Comparison of ENCODE assay signal across 21 cellular contexts in the genomic region with DNA sequence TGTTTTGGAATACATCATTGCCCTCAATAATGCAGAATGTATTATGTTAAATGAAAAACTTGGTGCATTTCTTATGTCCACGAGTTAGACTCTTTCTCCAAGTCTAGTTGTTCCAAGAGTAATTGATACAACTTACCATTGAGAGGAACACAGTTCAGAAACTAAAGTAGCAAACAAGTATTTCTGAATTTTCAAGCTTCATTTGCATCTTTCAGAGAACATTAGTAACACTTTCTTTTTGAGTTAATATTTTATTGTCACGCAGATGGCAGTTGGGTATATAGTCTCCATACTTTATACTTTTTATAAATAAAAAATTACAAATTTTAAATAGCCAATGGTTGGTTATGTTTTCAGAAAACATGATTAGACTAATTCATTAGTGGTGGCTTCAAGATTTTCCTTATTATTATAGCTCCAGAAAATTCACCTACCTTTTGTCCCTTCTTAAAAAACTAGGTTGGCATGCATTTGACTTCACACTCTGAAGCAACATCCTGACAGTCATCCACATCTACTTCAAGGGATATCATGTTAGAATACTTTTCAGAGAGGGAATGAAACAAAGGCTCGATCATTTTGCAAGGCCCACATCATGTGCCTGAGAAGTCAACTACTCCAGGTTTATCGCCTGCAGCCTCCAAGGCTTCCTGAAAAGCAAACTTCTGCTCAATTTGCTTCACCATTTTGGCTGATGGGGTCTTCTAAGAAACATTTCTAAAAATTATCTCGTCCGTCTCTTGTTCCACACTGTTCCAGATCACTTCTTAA. TPM values are rescaled to one million over a fixed set of nuclear protein-coding genes. Genes with fewer than 3 reads are reported as not detected.
A peak's percentile ranks its signal among the peaks of the same experiment; 100 is the strongest.
DNase-seq lines count a peak whose midpoint lies in the region; ATAC-seq, FAIRE-seq and TF ChIP-seq lines count a peak whose summit lies in the region.
"Had no signal": no experiment of that assay in that cellular context is flagged by ENCODE, and none has a peak within 500 bp of the region (broad histone marks: within the 10 kb centered on the region; RNA-seq: fewer than 3 reads in every experiment).

No MANE protein-coding gene starts in this region.

- H3K9me3 ChIP-seq in SJSA1 (replicated peaks) (no peaks in the 10 kb centered on the region), endothelial cell of umbilical vein (replicated peaks; ENCODE audit: control insufficient read depth, insufficient read depth, low read length) (no peaks in the 10 kb centered on the region)
- H3K9me3 ChIP-seq: neutrophil, testis had no signal

- peak; percentile 38 for ATAC-seq in GM18868 (IDR thresholded peaks at IDR 0.05; ENCODE audit: unreplicated experiment)
- ATAC-seq: left ventricle myocardium superior had no signal

- TF ChIP-seq POLR2A in endothelial cell of umbilical vein (IDR thresholded peaks at IDR 0.05; ENCODE audit: low read depth, low read length), result no peak

- H4K20me1 ChIP-seq in endothelial cell of umbilical vein (replicated peaks; ENCODE audit: control insufficient read depth, extremely low read depth, insufficient read depth, low read length), result no peaks in the 10 kb centered on the region

- H3K79me2 ChIP-seq in ACC112 (ENCODE audit: control insufficient read depth, insufficient read depth, low read length, unreplicated experiment) (no peaks in the 10 kb centered on the region), endothelial cell of umbilical vein (ENCODE audit: control insufficient read depth, insufficient read depth, low read length) (no peaks in the 10 kb centered on the region)

- FAIRE-seq in endothelial cell of umbilical vein (lab: Jason Lieb, UNC), result no peak

- no TSS peak for BruUV-seq in endothelial cell of umbilical vein (replicated peaks; lab: Mats Ljungman, UMichigan)

- CTCF ChIA-PET in endothelial cell of umbilical vein (lab: Charles Lee), result interaction anchor here (1.1 kb wide), 1 partner anchor 10 kb away, joined by 3 read pairs; no protein-coding TSS in a partner anchor

- H3K4me1 ChIP-seq in ACC112 (ENCODE audit: control insufficient read depth, insufficient read depth, low read length, unreplicated experiment) (peaks cover 15% of the 10 kb centered on the region), SJSA1 (replicated peaks) (peaks cover 66% of the 10 kb centered on the region), endothelial cell of umbilical vein (ENCODE audit: control insufficient read depth, extremely low read depth, insufficient read depth, low read length) (peaks cover 11% of the 10 kb centered on the region)
- H3K4me1 ChIP-seq: testis had no signal

- no peak overlapping the region for H3K9ac ChIP-seq in endothelial cell of umbilical vein (replicated peaks; ENCODE audit: extremely low read depth, insufficient read depth, low read length)
- H3K9ac ChIP-seq: KMS-11 had no signal

- no peak for DNase-seq in SJSA1 (ENCODE audit: low read depth in 1 of 2, low spot score in 2 of 2)
- DNase-seq in endothelial cell of umbilical vein (ENCODE audit: low read depth, low spot score), result no peak
- no peak for DNase-seq in effector CD8-positive, alpha-beta T cell (lab: John Stamatoyannopoulos, UW)
- DNase-seq in hypothalamus (lab: John Stamatoyannopoulos, UW), result no peak
- DNase-seq in LoVo (ENCODE audit: low spot score), result no peak
- no peak for DNase-seq in NCI-H1105 (lab: John Stamatoyannopoulos, UW)
- DNase-seq: ACHN; activated naive CD4-positive, alpha-beta T cell treated with anti-CD3 and anti-CD28 coated beads for 36 hours; DMS53; endodermal cell; head of caudate nucleus; immature natural killer cell; left ventricle myocardium superior; NCI-H1092; NCI-H2029 treated with DMSO at 0.1 percent for 48 hours; NCI-H446 treated with DMSO at 0.1 percent for 48 hours; testis had no signal

- intact Hi-C loops in endothelial cell of umbilical vein (cut with micrococcal nuclease), result no loop called here

- dilution Hi-C loops in endothelial cell of umbilical vein (cut with MboI; ENCODE audit: extremely low pct_ligation_motif_present, low sequenced_read_pairs), result no loop called here

- no peak overlapping the region for H3K4me2 ChIP-seq in endothelial cell of umbilical vein (ENCODE audit: insufficient read depth, low read length)
- H3K4me2 ChIP-seq: KMS-11 had no signal

- H3K36me3 ChIP-seq in ACC112 (ENCODE audit: insufficient read depth, low read length) (no peaks in the 10 kb centered on the region), SJSA1 (no peaks in the 10 kb centered on the region), endothelial cell of umbilical vein (ENCODE audit: control insufficient read depth in 2 of 2, extremely low read depth in 1 of 2, insufficient read depth in 2 of 2, low read length in 2 of 2) (no peaks in the 10 kb centered on the region)
- H3K36me3 ChIP-seq: neutrophil had no signal

- no peak overlapping the region for H3K4me3 ChIP-seq in ACC112 (ENCODE audit: low read depth, low read length)
- no peak overlapping the region for H3K4me3 ChIP-seq in SJSA1
- no peak overlapping the region for H3K4me3 ChIP-seq in endothelial cell of umbilical vein (replicated peaks in 1 of 3; ENCODE audit: insufficient read depth in 1 of 3, low read depth in 1 of 3, low read length in 3 of 3)
- H3K4me3 ChIP-seq: testis had no signal

- H2AFZ ChIP-seq in ACC112 (ENCODE audit: low read length, unreplicated experiment), result no peak overlapping the region
- H2AFZ ChIP-seq in endothelial cell of umbilical vein (ENCODE audit: low read depth, low read length), result no peak overlapping the region

- H3K27me3 ChIP-seq in ACC112 (ENCODE audit: insufficient read depth, low read length) (no peaks in the 10 kb centered on the region), SJSA1 (replicated peaks) (no peaks in the 10 kb centered on the region), endothelial cell of umbilical vein (ENCODE audit: control insufficient read depth in 2 of 2, insufficient read depth in 2 of 2, low read length in 2 of 2) (no peaks in the 10 kb centered on the region)
- H3K27me3 ChIP-seq: testis had no signal

- TF ChIP-seq CTCF in endothelial cell of umbilical vein (IDR thresholded peaks at IDR 0.05; ENCODE audit: extremely low read depth in 1 of 2, insufficient read depth in 1 of 2, low read depth in 1 of 2, low read length in 2 of 2), result no peak

- POLR2A ChIA-PET in endothelial cell of umbilical vein (lab: Charles Lee), result no interaction called here

- no peaks in the 10 kb centered on the region for H3K9me1 ChIP-seq in endothelial cell of umbilical vein (replicated peaks; ENCODE audit: control insufficient read depth, extremely low read depth, insufficient read depth, low read length)

- H3K27ac ChIP-seq in ACC112 (ENCODE audit: low read depth, low read length) (peak overlapping the region; percentile 85), SJSA1 (peak overlapping the region; percentile 99), endothelial cell of umbilical vein (ENCODE audit: insufficient read depth, low read depth, low read length) (peak overlapping the region; percentile 29)
- H3K27ac ChIP-seq: KMS-11, testis had no signal

TF ChIP-seq in endothelial cell of umbilical vein, 7 proteins besides CTCF, POLR2A, EP300 and RAD21:
- TF ChIP-seq POLR2AphosphoS5 (IDR thresholded peaks at IDR 0.05; ENCODE audit: insufficient read depth, low read depth, low read length), result no peak
- no peak for TF ChIP-seq GATA2 (IDR thresholded peaks at IDR 0.05; ENCODE audit: insufficient read depth, insufficient read length, low read depth, low read length)
- no peak for TF ChIP-seq FOS (IDR thresholded peaks at IDR 0.05; ENCODE audit: borderline replicate concordance, insufficient read depth, low read length)
- TF ChIP-seq, protein P1, sequence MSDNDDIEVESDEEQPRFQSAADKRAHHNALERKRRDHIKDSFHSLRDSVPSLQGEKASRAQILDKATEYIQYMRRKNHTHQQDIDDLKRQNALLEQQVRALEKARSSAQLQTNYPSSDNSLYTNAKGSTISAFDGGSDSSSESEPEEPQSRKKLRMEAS (IDR thresholded peaks at IDR 0.05; ENCODE audit: insufficient read depth, insufficient read length), result no peak
- TF ChIP-seq MYC (IDR thresholded peaks at IDR 0.05; ENCODE audit: low read depth, low read length), result no peak
- no peak for TF ChIP-seq JUN (IDR thresholded peaks at IDR 0.05; ENCODE audit: borderline replicate concordance, insufficient read depth, insufficient read length, low read depth)
- TF ChIP-seq EZH2 (IDR thresholded peaks at IDR 0.05; ENCODE audit: borderline replicate concordance, low read depth, low read length, severe bottlenecking), result no peak
TF ChIP-seq in endothelial cell of umbilical vein: peak in this region for 0.

RNA-seq across cellular contexts. Expression of a gene that starts 29.9 kb away (rescaled TPM):
- total RNA-seq in SJSA1 (2014; rRNA removed; shearing (Covaris generic)), result 35.7 and 43.3 TPM in 2 replicates
- not detected in 2 replicates for total RNA-seq in endothelial cell of umbilical vein
- polyA plus RNA-seq in endothelial cell of umbilical vein, result not detected in 2 replicates
- not detected in 2 replicates for polyA plus RNA-seq in endothelial cell of umbilical vein (2011; cell fraction: cytosol; rRNA removed)
- not detected in 2 replicates for polyA plus RNA-seq in endothelial cell of umbilical vein (2011; cell fraction: nucleus; rRNA removed)
- not detected in 2 replicates for polyA plus RNA-seq in endothelial cell of umbilical vein (2012)
- polyA minus RNA-seq in endothelial cell of umbilical vein, result not detected in 2 replicates
- polyA minus RNA-seq in endothelial cell of umbilical vein (2011; cell fraction: cytosol; rRNA and poly(A)+ RNA removed), result not detected
- polyA minus RNA-seq in endothelial cell of umbilical vein (2011; cell fraction: nucleus; rRNA and poly(A)+ RNA removed), result not detected in 2 replicates
- total RNA-seq: activated naive CD4-positive, alpha-beta T cell treated with anti-CD3 and anti-CD28 coated beads for 36 hours; left ventricle myocardium superior had no signal
- polyA plus RNA-seq: immature natural killer cell had no signal

Comparison
In these comparisons a context has a peak if more than half of its experiments do, and no peak if none do; other contexts are left out.
1. H3K27ac ChIP-seq: peak in every context shown above with its lines; median percentile 99 in SJSA1; 85 in ACC112; 29 in endothelial cell of umbilical vein.
2. RNA of a gene that starts 29.9 kb away (total RNA-seq): 35.7 to 43.3 TPM in SJSA1; not detected in endothelial cell of umbilical vein; every median in the first group is over 10 times any median in the second.